In the genomic region with DNA sequence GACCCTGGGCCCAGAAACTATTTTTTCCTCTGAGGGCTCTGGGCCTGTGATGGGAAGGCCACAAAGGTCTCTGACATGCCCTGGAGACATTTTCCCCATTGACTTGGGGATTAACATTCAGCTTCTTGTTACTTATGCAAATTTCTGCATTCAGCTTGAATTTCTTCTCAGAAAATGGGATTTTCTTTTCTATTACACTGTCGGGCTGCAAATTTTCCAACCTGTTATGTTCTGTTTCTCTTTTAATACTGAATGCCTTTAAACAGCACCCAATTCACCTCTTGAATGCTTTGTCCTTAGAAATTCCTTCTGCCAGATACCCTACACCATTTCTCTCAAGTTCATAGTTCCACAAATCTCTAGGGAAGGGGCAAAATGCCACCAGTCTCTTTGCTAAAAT, we compare ENCODE assay signal across 24 cellular contexts.
"Had no signal": no experiment of that assay in that cellular context is flagged by ENCODE, and none has a peak within 500 bp of the region (broad histone marks: within the 10 kb centered on the region; RNA-seq: fewer than 3 reads in every experiment).

No MANE protein-coding gene starts in this region.

- H3K4me3 ChIP-seq: stomach, suprapubic skin, testis, thoracic aorta, thyroid gland, tibial artery, tibial nerve, transverse colon, upper lobe of left lung, upper lobe of right lung, uterus, vagina had no signal

- H3K9me3 ChIP-seq: suprapubic skin, testis, thoracic aorta, thyroid gland, tibial artery, transverse colon, upper lobe of left lung, upper lobe of right lung, uterus, vagina had no signal

- H3K36me3 ChIP-seq: stomach, suprapubic skin, thoracic aorta, thyroid gland, tibial artery, tibial nerve, transverse colon, upper lobe of left lung, upper lobe of right lung, uterus, vagina had no signal

- H3K27me3 ChIP-seq: stomach, suprapubic skin, testis, thyroid gland, tibial artery, tibial nerve, transverse colon, upper lobe of left lung, upper lobe of right lung, uterus, vagina had no signal

- DNase-seq: stimulated activated CD4-positive, alpha-beta T cell treated with anti-CD3 and anti-CD28 coated beads, Interleukin-2, amount 100 ng/mL, for 48 hours; stimulated activated CD4-positive, alpha-beta T cell treated with anti-CD3 and anti-CD28 coated beads, Interleukin-4, amount 100 ng/mL, for 1 hour; stimulated activated CD4-positive, alpha-beta T cell treated with anti-CD3 and anti-CD28 coated beads, Interleukin-4, amount 100 ng/mL, for 24 hours; stimulated activated CD4-positive, alpha-beta T cell treated with anti-CD3 and anti-CD28 coated beads, Interleukin-4, amount 100 ng/mL, for 4 hours; stimulated activated CD8-positive, alpha-beta memory T cell treated with anti-CD3 and anti-CD28 coated beads, Interleukin-4, amount 100 ng/mL, for 48 hours; stimulated activated naive B cell treated with anti-CD40 and anti-IgM and Interleukin-4, amounts not matched to agents 10 μg/mL and 1 μg/mL and 100 μg/mL, for 72 hours; stimulated activated naive CD4-positive, alpha-beta T cell; stimulated activated naive CD4-positive, alpha-beta T cell treated with Interleukin-2 at 50 U/mL for 16 hours; stimulated activated naive CD8-positive, alpha-beta T cell treated with anti-CD3 and anti-CD28 coated beads, Interleukin-15, amount 100 ng/mL, for 72 hours; stimulated activated naive CD8-positive, alpha-beta T cell treated with anti-CD3 and anti-CD28 coated beads, Interleukin-15, Interleukin-2, amounts not matched to agents 100 U/mL and 50 U/mL, for 24 hours; stomach; substantia nigra; testis; thyroid gland; tibial artery; transverse colon; trophoblast cell; upper lobe of left lung; upper lobe of right lung; uterus had no signal

- H3K4me1 ChIP-seq: stomach, suprapubic skin, testis, thyroid gland, tibial artery, tibial nerve, transverse colon, upper lobe of left lung, upper lobe of right lung, uterus, vagina had no signal
